ENCODE assay signal across 8 cellular contexts in genomic region chr9:129111143-129111761, GRCh38. TPM values are rescaled to one million over a fixed set of nuclear protein-coding genes. Genes with fewer than 3 reads are reported as not detected.
DNase-seq lines count a peak whose midpoint lies in the region; ATAC-seq and TF ChIP-seq lines count a peak whose summit lies in the region.

PTPA (plus strand) TSS chr9:129111415; CDS start chr9:129111601, 186 bp downstream.

- peaks cover 42% of the 10 kb centered on the region for H3K4me1 Mint-ChIP-seq in activated T-cell treated with anti-CD3 and anti-CD28 coated beads, Interleukin-2, amount 50 U/mL, for 24 hours (ENCODE audit: low read depth)

- in situ Hi-C loops in Caki2 (cut with HindIII; ENCODE audit: low pct_unique_long_range_greater_than_20kb, low sequenced_read_pairs) = no loop called here

- H4K20me1 ChIP-seq in PC-9 (ENCODE audit: insufficient read depth) = no peaks in the 10 kb centered on the region

- POLR2A ChIA-PET in PC-9 (lab: Charles Lee; ENCODE audit: unreplicated experiment) = interaction anchor here (0.6 to 1.3 kb wide), 3 partner anchors 30 to 394 kb away, joined by 3 to 4 read pairs (median 3); partner anchors contain the start of gene DOLPP1

- H3K36me3 Mint-ChIP-seq in activated T-cell treated with anti-CD3 and anti-CD28 coated beads, Interleukin-2, amount 50 U/mL, for 24 hours (ENCODE audit: low read depth) = peaks cover 15% of the 10 kb centered on the region

- H3K9me2 ChIP-seq in PC-9 (ENCODE audit: insufficient read depth) = no peaks in the 10 kb centered on the region

- H3K9me3 ChIP-seq in PC-9 (ENCODE audit: insufficient read depth, low read depth) (no peaks in the 10 kb centered on the region), esophagus (ENCODE audit: control insufficient read depth in 2 of 2, insufficient read depth in 1 of 2, low read depth in 1 of 2, low read length in 1 of 2) (no peaks in the 10 kb centered on the region), muscle layer of duodenum (ENCODE audit: control insufficient read depth in 1 of 2, low read length in 2 of 2) (no peaks in the 10 kb centered on the region)

- H3K4me3 Mint-ChIP-seq in activated T-cell treated with anti-CD3 and anti-CD28 coated beads, Interleukin-2, amount 50 U/mL, for 24 hours = peak within 1 kb of the TSS; percentile 97

- CTCF ChIA-PET in PC-9 (lab: Charles Lee) = no interaction called here

- peak; percentile 81 for ATAC-seq in GM21447 (IDR thresholded peaks at IDR 0.05; ENCODE audit: unreplicated experiment)

- H3K27me3 ChIP-seq in PC-9 (ENCODE audit: insufficient read depth, low read depth) (no peaks in the 10 kb centered on the region), esophagus (ENCODE audit: control insufficient read depth in 1 of 2, insufficient read depth in 2 of 2, low read length in 2 of 2) (no peaks in the 10 kb centered on the region), muscle layer of duodenum (ENCODE audit: low read depth, low read length) (no peaks in the 10 kb centered on the region)

- H3K4me2 ChIP-seq in PC-9 = peak within 1 kb of the TSS; percentile 95

- H3K27me3 Mint-ChIP-seq in activated T-cell treated with anti-CD3 and anti-CD28 coated beads, Interleukin-2, amount 50 U/mL, for 24 hours = no peaks in the 10 kb centered on the region

- DNase-seq in Caki2 (ENCODE audit: low read depth) (peak; percentile 83), HuH-7.5 (ENCODE audit: low spot score) (peak; percentile 89), PC-9 (peak; percentile 46 to 79)
- DNase-seq in activated T-cell treated with anti-CD3 and anti-CD28 coated beads, Interleukin-2, amount 50 U/mL, for 24 hours = peak; percentile 89
- peak; percentile 74 to 78 for DNase-seq in stimulated activated CD8-positive, alpha-beta memory T cell treated with anti-CD3 and anti-CD28 coated beads, Interleukin-7, amount 100 ng/mL, for 48 hours (ENCODE audit: extremely low read depth in 1 of 2, low read depth in 1 of 2)

- peak within 1 kb of the TSS; percentile 98 for H2AFZ ChIP-seq in PC-9

- peaks cover 36% of the 10 kb centered on the region; the same call in 1 of the 2 replicates for H3F3A ChIP-seq in PC-9 (ENCODE audit: insufficient read depth, low read depth)

- H3K27ac ChIP-seq in PC-9 (peak within 1 kb of the TSS; percentile 74), esophagus (ENCODE audit: low read depth in 2 of 2, low read length in 1 of 2) (peak within 1 kb of the TSS; percentile 96), muscle layer of duodenum (ENCODE audit: low read length) (peak within 1 kb of the TSS; percentile 98)

- H3K27ac Mint-ChIP-seq in activated T-cell treated with anti-CD3 and anti-CD28 coated beads, Interleukin-2, amount 50 U/mL, for 24 hours = peak within 1 kb of the TSS; percentile 98

- intact Hi-C loops in PC-9 (cut with micrococcal nuclease; ENCODE audit: unreplicated experiment) = loop anchor here (2.0 to 5.0 kb wide), 3 partner anchors 58 to 739 kb away; partner anchors contain the start of genes SH3GLB2 and URM1

- no peaks in the 10 kb centered on the region for H3K9me3 Mint-ChIP-seq in activated T-cell treated with anti-CD3 and anti-CD28 coated beads, Interleukin-2, amount 50 U/mL, for 24 hours

- WGBS in esophagus, 2 donors = 0 to 1% methylated on average over 54 to 66 of the region's 66 CpGs

- no TSS peak for BruUV-seq in PC-9 (replicated peaks; lab: Mats Ljungman, UMichigan)

- H3K4me3 ChIP-seq in PC-9 (peak within 1 kb of the TSS; percentile 93), esophagus (ENCODE audit: low read depth in 1 of 2, low read length in 2 of 2) (peak within 1 kb of the TSS; percentile 74 to 91), muscle layer of duodenum (ENCODE audit: low read depth in 1 of 2, low read length in 2 of 2) (peak within 1 kb of the TSS; percentile 83 to 95)

- H3K4me1 ChIP-seq in PC-9 (replicated peaks; ENCODE audit: insufficient read depth) = peaks cover 24% of the 10 kb centered on the region; the same call in 1 of the 2 replicates
- peaks cover 2 to 30% of the 10 kb centered on the region in 2 donors for H3K4me1 ChIP-seq in esophagus (ENCODE audit: control insufficient read depth in 2 of 2, insufficient read depth in 2 of 2, low read length in 1 of 2)
- H3K4me1 ChIP-seq in muscle layer of duodenum (ENCODE audit: control insufficient read depth in 1 of 2, insufficient read depth in 2 of 2, low read length in 2 of 2) = peaks cover 13 to 26% of the 10 kb centered on the region in 2 donors

- H3K36me3 ChIP-seq in PC-9 (ENCODE audit: low read depth) (no peaks in the 10 kb centered on the region), esophagus (ENCODE audit: control insufficient read depth in 2 of 2, insufficient read depth in 2 of 2, low read length in 1 of 2) (peaks cover 0 to 13% of the 10 kb centered on the region in 2 donors), muscle layer of duodenum (ENCODE audit: control insufficient read depth in 1 of 2, insufficient read depth in 2 of 2, low read length in 2 of 2) (peaks cover 0 to 14% of the 10 kb centered on the region in 2 donors)

- peaks cover 44% of the 10 kb centered on the region for H3K79me2 ChIP-seq in PC-9 (ENCODE audit: low read depth)

- TF ChIP-seq CTCF in PC-9 (conservative IDR thresholded peaks at IDR 0.05) = no peak

RNA-seq across cellular contexts. Expression of gene PTPA, which starts in this region (rescaled TPM):
- 138 and 155 TPM in 2 replicates for total RNA-seq in Caki2 (2014; rRNA removed; shearing (Covaris generic); ENCODE audit: low replicate concordance)
- total RNA-seq in PC-9 (2021) = 182 and 197 TPM in 2 replicates
- polyA plus RNA-seq in esophagus = 100 to 1,000 TPM in 1 of 2 donors, 10 to 100 TPM in 1; 80.0 to 126 TPM

Comparison
In these comparisons a context has a peak if more than half of its experiments do, and no peak if none do; other contexts are left out.
1. Peak in every context shown above with its lines: DNase-seq, ATAC-seq, H3K4me3 ChIP-seq and H3K27ac ChIP-seq.